In the genomic region with DNA sequence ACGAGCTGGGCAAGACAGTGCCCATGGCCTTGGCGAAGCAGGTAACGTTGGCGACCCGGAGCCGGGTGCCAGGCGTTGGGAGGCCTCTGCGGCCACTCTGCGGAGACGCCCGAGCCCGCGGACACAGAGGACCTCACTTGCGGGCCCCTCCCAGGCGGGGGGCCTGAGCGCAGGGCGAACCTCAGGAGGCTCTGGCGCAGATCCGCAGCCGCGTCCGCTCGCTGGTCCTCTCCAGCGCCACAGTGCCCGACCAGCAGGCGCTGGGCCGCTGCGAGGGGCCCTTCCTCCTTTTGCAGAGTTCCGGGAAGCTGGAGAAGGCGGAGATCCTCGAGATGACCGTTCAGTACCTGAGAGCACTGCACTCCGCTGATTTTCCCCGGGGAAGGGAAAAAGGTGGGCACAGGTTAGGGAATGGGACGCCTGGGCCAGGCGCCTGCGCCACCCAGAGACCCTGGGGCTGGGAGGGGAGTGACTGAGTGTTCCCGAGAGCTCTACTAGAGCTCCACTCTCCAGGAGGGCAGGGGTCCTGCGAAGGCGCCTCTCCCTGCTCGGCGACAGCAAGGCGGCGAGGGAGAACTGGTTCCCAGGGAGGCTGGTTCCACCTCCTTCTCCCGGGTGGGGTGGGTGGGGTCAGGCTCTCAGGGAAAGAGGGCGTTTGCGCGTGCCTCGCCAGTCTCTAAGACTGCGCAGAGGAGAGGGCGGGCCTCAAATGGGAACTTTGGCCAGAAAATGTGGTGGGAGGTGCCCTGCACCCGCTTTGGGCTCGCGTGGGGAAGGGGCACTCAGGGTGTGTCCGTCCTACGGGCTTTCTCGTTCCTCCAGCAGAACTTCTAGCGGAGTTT, we compare ENCODE assay signal across 1 cellular context.
TF ChIP-seq lines count a peak whose summit lies in the region.

No MANE protein-coding gene starts in this region.

TF ChIP-seq in endothelial cell of umbilical vein, 7 proteins besides CTCF, POLR2A, EP300 and RAD21:
- TF ChIP-seq, protein P1, sequence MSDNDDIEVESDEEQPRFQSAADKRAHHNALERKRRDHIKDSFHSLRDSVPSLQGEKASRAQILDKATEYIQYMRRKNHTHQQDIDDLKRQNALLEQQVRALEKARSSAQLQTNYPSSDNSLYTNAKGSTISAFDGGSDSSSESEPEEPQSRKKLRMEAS (IDR thresholded peaks at IDR 0.05; ENCODE audit: insufficient read depth, insufficient read length), result no peak
- TF ChIP-seq GATA2 (IDR thresholded peaks at IDR 0.05; ENCODE audit: insufficient read depth, insufficient read length, low read depth, low read length) (no peak), FOS (IDR thresholded peaks at IDR 0.05; ENCODE audit: borderline replicate concordance, insufficient read depth, low read length) (no peak), EZH2 (IDR thresholded peaks at IDR 0.05; ENCODE audit: borderline replicate concordance, low read depth, low read length, severe bottlenecking) (peak; percentile 30), MYC (IDR thresholded peaks at IDR 0.05; ENCODE audit: low read depth, low read length) (no peak)
